Comparison of ENCODE assay signal across 2 cellular contexts in the genomic region with DNA sequence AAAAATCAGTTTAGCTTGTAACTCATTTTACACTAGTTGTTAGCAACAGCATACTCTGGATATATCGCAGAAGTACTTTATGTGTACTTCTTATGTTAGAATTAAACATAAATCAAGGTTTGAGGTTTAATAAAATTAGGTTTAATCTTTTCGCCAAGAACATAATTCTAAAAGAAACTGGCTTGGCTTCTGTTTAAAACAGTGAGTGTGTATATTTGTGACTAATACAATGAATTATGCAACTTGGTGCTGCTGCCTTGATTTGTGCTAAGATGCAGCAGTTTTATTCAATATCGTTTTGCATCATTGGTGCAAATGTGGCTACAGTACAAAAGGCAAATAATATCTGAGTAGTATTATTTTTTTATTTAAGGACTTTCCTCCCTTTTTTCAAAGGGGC.
TF ChIP-seq lines count a peak whose summit lies in the region.

No MANE protein-coding gene starts in this region.

TF ChIP-seq in SK-N-SH treated with all-trans-retinoic acid at 6 μM for 48 hours, 23 proteins besides CTCF, POLR2A, EP300 and RAD21 (continued from another document):
- TF ChIP-seq, protein P1, sequence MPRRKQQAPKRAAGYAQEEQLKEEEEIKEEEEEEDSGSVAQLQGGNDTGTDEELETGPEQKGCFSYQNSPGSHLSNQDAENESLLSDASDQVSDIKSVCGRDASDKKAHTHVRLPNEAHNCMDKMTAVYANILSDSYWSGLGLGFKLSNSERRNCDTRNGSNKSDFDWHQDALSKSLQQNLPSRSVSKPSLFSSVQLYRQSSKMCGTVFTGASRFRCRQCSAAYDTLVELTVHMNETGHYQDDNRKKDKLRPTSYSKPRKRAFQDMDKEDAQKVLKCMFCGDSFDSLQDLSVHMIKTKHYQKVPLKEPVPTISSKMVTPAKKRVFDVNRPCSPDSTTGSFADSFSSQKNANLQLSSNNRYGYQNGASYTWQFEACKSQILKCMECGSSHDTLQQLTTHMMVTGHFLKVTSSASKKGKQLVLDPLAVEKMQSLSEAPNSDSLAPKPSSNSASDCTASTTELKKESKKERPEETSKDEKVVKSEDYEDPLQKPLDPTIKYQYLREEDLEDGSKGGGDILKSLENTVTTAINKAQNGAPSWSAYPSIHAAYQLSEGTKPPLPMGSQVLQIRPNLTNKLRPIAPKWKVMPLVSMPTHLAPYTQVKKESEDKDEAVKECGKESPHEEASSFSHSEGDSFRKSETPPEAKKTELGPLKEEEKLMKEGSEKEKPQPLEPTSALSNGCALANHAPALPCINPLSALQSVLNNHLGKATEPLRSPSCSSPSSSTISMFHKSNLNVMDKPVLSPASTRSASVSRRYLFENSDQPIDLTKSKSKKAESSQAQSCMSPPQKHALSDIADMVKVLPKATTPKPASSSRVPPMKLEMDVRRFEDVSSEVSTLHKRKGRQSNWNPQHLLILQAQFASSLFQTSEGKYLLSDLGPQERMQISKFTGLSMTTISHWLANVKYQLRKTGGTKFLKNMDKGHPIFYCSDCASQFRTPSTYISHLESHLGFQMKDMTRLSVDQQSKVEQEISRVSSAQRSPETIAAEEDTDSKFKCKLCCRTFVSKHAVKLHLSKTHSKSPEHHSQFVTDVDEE (CRISPR knock-in tag; IDR thresholded peaks at IDR 0.05): no peak
- peak; percentile 63 for TF ChIP-seq ISL1 (CRISPR knock-in tag; IDR thresholded peaks at IDR 0.05)
- peak; percentile 64; the same call in 1 of the 2 replicates for TF ChIP-seq ZC3H10 (CRISPR knock-in tag; IDR thresholded peaks at IDR 0.05)
- TF ChIP-seq TCF4 (CRISPR knock-in tag; IDR thresholded peaks at IDR 0.05; ENCODE audit: borderline replicate concordance): no peak
- no peak for TF ChIP-seq CSDC2 (CRISPR knock-in tag; IDR thresholded peaks at IDR 0.05)
TF ChIP-seq in SK-N-SH treated with all-trans-retinoic acid at 6 μM for 48 hours: peak in this region for 2.

TF ChIP-seq in SK-N-SH, 30 proteins besides CTCF, POLR2A, EP300 and RAD21 (continued from another document):
- TF ChIP-seq, protein P2, sequence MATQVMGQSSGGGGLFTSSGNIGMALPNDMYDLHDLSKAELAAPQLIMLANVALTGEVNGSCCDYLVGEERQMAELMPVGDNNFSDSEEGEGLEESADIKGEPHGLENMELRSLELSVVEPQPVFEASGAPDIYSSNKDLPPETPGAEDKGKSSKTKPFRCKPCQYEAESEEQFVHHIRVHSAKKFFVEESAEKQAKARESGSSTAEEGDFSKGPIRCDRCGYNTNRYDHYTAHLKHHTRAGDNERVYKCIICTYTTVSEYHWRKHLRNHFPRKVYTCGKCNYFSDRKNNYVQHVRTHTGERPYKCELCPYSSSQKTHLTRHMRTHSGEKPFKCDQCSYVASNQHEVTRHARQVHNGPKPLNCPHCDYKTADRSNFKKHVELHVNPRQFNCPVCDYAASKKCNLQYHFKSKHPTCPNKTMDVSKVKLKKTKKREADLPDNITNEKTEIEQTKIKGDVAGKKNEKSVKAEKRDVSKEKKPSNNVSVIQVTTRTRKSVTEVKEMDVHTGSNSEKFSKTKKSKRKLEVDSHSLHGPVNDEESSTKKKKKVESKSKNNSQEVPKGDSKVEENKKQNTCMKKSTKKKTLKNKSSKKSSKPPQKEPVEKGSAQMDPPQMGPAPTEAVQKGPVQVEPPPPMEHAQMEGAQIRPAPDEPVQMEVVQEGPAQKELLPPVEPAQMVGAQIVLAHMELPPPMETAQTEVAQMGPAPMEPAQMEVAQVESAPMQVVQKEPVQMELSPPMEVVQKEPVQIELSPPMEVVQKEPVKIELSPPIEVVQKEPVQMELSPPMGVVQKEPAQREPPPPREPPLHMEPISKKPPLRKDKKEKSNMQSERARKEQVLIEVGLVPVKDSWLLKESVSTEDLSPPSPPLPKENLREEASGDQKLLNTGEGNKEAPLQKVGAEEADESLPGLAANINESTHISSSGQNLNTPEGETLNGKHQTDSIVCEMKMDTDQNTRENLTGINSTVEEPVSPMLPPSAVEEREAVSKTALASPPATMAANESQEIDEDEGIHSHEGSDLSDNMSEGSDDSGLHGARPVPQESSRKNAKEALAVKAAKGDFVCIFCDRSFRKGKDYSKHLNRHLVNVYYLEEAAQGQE (IDR thresholded peaks at IDR 0.05; ENCODE audit: low read depth, low read length): no peak
- TF ChIP-seq RFX5 (IDR thresholded peaks at IDR 0.05; ENCODE audit: low read length) (no peak), SMC3 (IDR thresholded peaks at IDR 0.05; ENCODE audit: low read depth, low read length) (no peak)
